In the genomic region with DNA sequence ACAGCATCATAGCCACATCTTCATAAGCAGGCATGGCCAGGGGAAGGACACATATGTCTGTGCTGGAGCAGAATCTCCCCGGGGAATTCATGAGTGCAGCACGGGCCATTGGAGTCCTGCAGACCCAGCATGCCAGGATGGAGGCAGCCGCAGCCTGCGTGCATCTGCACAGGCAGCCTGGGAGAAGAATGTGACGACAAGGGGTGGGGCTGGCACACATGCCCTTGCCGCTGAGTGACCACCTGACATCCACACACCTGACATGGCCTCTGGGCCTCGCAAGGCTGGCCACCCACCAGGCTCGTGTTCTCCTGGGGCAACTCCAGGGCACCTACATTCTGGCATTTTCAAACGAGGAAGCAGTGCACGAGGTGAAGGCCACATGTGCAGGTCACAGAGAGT, we compare ENCODE assay signal across 2 cellular contexts.
TF ChIP-seq lines count a peak whose summit lies in the region.

No MANE protein-coding gene starts in this region.

TF ChIP-seq in IMR-90, 13 proteins besides CTCF, POLR2A, EP300 and RAD21:
- TF ChIP-seq, protein P1, sequence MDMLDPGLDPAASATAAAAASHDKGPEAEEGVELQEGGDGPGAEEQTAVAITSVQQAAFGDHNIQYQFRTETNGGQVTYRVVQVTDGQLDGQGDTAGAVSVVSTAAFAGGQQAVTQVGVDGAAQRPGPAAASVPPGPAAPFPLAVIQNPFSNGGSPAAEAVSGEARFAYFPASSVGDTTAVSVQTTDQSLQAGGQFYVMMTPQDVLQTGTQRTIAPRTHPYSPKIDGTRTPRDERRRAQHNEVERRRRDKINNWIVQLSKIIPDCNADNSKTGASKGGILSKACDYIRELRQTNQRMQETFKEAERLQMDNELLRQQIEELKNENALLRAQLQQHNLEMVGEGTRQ (IDR thresholded peaks at IDR 0.05; ENCODE audit: low read depth, low read length): no peak
- TF ChIP-seq MAZ (IDR thresholded peaks at IDR 0.05; ENCODE audit: borderline replicate concordance, low read depth, low read length): no peak
- TF ChIP-seq MAFK (IDR thresholded peaks at IDR 0.05; ENCODE audit: low read depth, low read length): no peak
- TF ChIP-seq ELK1 (IDR thresholded peaks at IDR 0.05; ENCODE audit: borderline replicate concordance, low read depth, low read length): no peak
- TF ChIP-seq SMC3 (IDR thresholded peaks at IDR 0.05; ENCODE audit: low read depth, low read length): no peak
- TF ChIP-seq FOS (IDR thresholded peaks at IDR 0.05; ENCODE audit: low read depth, low read length): no peak
- no peak for TF ChIP-seq CHD1 (IDR thresholded peaks at IDR 0.05; ENCODE audit: low read depth, low read length)
- TF ChIP-seq RCOR1 (IDR thresholded peaks at IDR 0.05; ENCODE audit: insufficient replicate concordance, low read length): no peak
- no peak for TF ChIP-seq CEBPB (IDR thresholded peaks at IDR 0.05; ENCODE audit: low read depth, low read length)
- TF ChIP-seq MXI1 (IDR thresholded peaks at IDR 0.05; ENCODE audit: borderline replicate concordance, low read depth, low read length): no peak
- no peak for TF ChIP-seq RFX5 (IDR thresholded peaks at IDR 0.05; ENCODE audit: low read depth, low read length)
- no peak for TF ChIP-seq BHLHE40 (IDR thresholded peaks at IDR 0.05; ENCODE audit: low read depth, low read length)
- TF ChIP-seq NFE2L2 (IDR thresholded peaks at IDR 0.05; ENCODE audit: low read depth, low read length): no peak
TF ChIP-seq in IMR-90: peak in this region for 0.

TF ChIP-seq in H1, 55 proteins besides CTCF, POLR2A, EP300 and RAD21:
- no peak for TF ChIP-seq TAF1 (IDR thresholded peaks at IDR 0.05; ENCODE audit: low read depth, low read length)
- TF ChIP-seq, protein P1 (IDR thresholded peaks at IDR 0.05; ENCODE audit: low read length): no peak
- TF ChIP-seq ATF3 (IDR thresholded peaks at IDR 0.05; ENCODE audit: insufficient read depth, low read depth, low read length): no peak
- TF ChIP-seq ZNF274 (IDR thresholded peaks at IDR 0.05; ENCODE audit: borderline replicate concordance, extremely low read depth, low read length): no peak
- TF ChIP-seq ASH2L (IDR thresholded peaks at IDR 0.05; ENCODE audit: low read length): no peak
- no peak for TF ChIP-seq SP4 (IDR thresholded peaks at IDR 0.05; ENCODE audit: low read length)
- TF ChIP-seq PHF8 (conservative IDR thresholded peaks at IDR 0.05; ENCODE audit: low read depth, low read length): no peak
- TF ChIP-seq YY1 (IDR thresholded peaks at IDR 0.05; ENCODE audit: low read depth, low read length): no peak
- no peak for TF ChIP-seq FOSL1 (IDR thresholded peaks at IDR 0.05; ENCODE audit: insufficient read depth, low read depth, low read length)
- no peak for TF ChIP-seq GABPA (IDR thresholded peaks at IDR 0.05; ENCODE audit: borderline replicate concordance, insufficient read depth, low read length)
- no peak for TF ChIP-seq BACH1 (IDR thresholded peaks at IDR 0.05; ENCODE audit: low read length)
- no peak for TF ChIP-seq E2F6 (IDR thresholded peaks at IDR 0.05)
- TF ChIP-seq SP1 (IDR thresholded peaks at IDR 0.05; ENCODE audit: low read depth, low read length): no peak
- TF ChIP-seq CHD1 (IDR thresholded peaks at IDR 0.05; ENCODE audit: low read depth, low read length): no peak
- TF ChIP-seq, protein P2, sequence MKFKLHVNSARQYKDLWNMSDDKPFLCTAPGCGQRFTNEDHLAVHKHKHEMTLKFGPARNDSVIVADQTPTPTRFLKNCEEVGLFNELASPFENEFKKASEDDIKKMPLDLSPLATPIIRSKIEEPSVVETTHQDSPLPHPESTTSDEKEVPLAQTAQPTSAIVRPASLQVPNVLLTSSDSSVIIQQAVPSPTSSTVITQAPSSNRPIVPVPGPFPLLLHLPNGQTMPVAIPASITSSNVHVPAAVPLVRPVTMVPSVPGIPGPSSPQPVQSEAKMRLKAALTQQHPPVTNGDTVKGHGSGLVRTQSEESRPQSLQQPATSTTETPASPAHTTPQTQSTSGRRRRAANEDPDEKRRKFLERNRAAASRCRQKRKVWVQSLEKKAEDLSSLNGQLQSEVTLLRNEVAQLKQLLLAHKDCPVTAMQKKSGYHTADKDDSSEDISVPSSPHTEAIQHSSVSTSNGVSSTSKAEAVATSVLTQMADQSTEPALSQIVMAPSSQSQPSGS (IDR thresholded peaks at IDR 0.05; ENCODE audit: low read length): no peak
- TF ChIP-seq TBP (IDR thresholded peaks at IDR 0.05; ENCODE audit: low read depth, low read length): no peak
- TF ChIP-seq POLR2AphosphoS5 (IDR thresholded peaks at IDR 0.05; ENCODE audit: low read depth, low read length): no peak
- TF ChIP-seq GTF2F1 (IDR thresholded peaks at IDR 0.05; ENCODE audit: borderline replicate concordance, low read depth, low read length): no peak
